ENCODE assay signal across 24 cellular contexts in genomic region chr1:228177183-228177475, GRCh38.
"Had no signal": no experiment of that assay in that cellular context is flagged by ENCODE, and none has a peak within 500 bp of the region (broad histone marks: within the 10 kb centered on the region; RNA-seq: fewer than 3 reads in every experiment).

No MANE protein-coding gene starts in this region.

- H3K27me3 Mint-ChIP-seq: memory B cell; natural killer cell treated with Interleukin-12 subunit alpha and Interleukin-12 subunit beta and Interleukin-15 and Interleukin-18, amount 100 ng/mL, for 72 hours; stimulated activated naive B cell treated with anti-CD40 and anti-IgM and Interleukin-4, amounts not matched to agents 10 μg/mL and 1 μg/mL and 100 μg/mL, for 72 hours; stimulated activated naive CD8-positive, alpha-beta T cell treated with anti-CD3 and anti-CD28 coated beads, Interleukin-15, amount 100 ng/mL, for 72 hours had no signal

- H3K36me3 Mint-ChIP-seq: natural killer cell treated with Interleukin-12 subunit alpha and Interleukin-12 subunit beta and Interleukin-15 and Interleukin-18, amount 100 ng/mL, for 72 hours had no signal

- H3K27me3 ChIP-seq: foreskin keratinocyte, hepatocyte, neural progenitor cell, pancreas, sigmoid colon, testis, tibial nerve had no signal

- DNase-seq: effector CD4-positive, alpha-beta T cell; endodermal cell; erythroblast; foreskin keratinocyte; kidney glomerular epithelial cell; midbrain; occipital lobe; retina; stimulated activated CD4-positive, alpha-beta T cell treated with anti-CD3 and anti-CD28 coated beads, Interleukin-2, amount 100 ng/mL, for 24 hours; stimulated activated CD4-positive, alpha-beta T cell treated with anti-CD3 and anti-CD28 coated beads, Interleukin-4, amount 100 ng/mL, for 4 hours; stimulated activated naive B cell treated with anti-CD40 and anti-IgM and Interleukin-4, amounts not matched to agents 10 μg/mL and 1 μg/mL and 100 μg/mL, for 72 hours; stimulated activated naive CD8-positive, alpha-beta T cell treated with anti-CD3 and anti-CD28 coated beads, Interleukin-15, amount 100 ng/mL, for 72 hours; testis had no signal

- H3K36me3 ChIP-seq: neural progenitor cell had no signal

- H3K4me3 ChIP-seq: coronary artery, hepatocyte, neural progenitor cell, pancreas, prostate gland, skin epidermis, testis, tibial nerve had no signal

- ATAC-seq: foreskin keratinocyte; left lobe of liver; natural killer cell treated with Interleukin-12 subunit alpha and Interleukin-12 subunit beta and Interleukin-15 and Interleukin-18, amount 100 ng/mL, for 72 hours; pancreas; stimulated activated naive B cell treated with anti-CD40 and anti-IgM and Interleukin-4, amounts not matched to agents 10 μg/mL and 1 μg/mL and 100 μg/mL, for 72 hours; stimulated activated naive CD8-positive, alpha-beta T cell treated with anti-CD3 and anti-CD28 coated beads, Interleukin-15, amount 100 ng/mL, for 72 hours had no signal

- H3K4me3 Mint-ChIP-seq: endodermal cell; memory B cell; natural killer cell treated with Interleukin-12 subunit alpha and Interleukin-12 subunit beta and Interleukin-15 and Interleukin-18, amount 100 ng/mL, for 72 hours; neural progenitor cell; stimulated activated naive B cell treated with anti-CD40 and anti-IgM and Interleukin-4, amounts not matched to agents 10 μg/mL and 1 μg/mL and 100 μg/mL, for 72 hours; stimulated activated naive CD8-positive, alpha-beta T cell treated with anti-CD3 and anti-CD28 coated beads, Interleukin-15, amount 100 ng/mL, for 72 hours had no signal

- H3K9me3 ChIP-seq: pancreas, prostate gland, sigmoid colon, testis, tibial nerve had no signal

- H3K4me1 Mint-ChIP-seq: endodermal cell; neural progenitor cell; stimulated activated naive CD8-positive, alpha-beta T cell treated with anti-CD3 and anti-CD28 coated beads, Interleukin-15, amount 100 ng/mL, for 72 hours had no signal

- H3K4me1 ChIP-seq: foreskin keratinocyte, pancreas, prostate gland had no signal

- H3K9me3 Mint-ChIP-seq: endodermal cell; memory B cell; natural killer cell treated with Interleukin-12 subunit alpha and Interleukin-12 subunit beta and Interleukin-15 and Interleukin-18, amount 100 ng/mL, for 72 hours; neural progenitor cell; stimulated activated naive B cell treated with anti-CD40 and anti-IgM and Interleukin-4, amounts not matched to agents 10 μg/mL and 1 μg/mL and 100 μg/mL, for 72 hours; stimulated activated naive CD8-positive, alpha-beta T cell treated with anti-CD3 and anti-CD28 coated beads, Interleukin-15, amount 100 ng/mL, for 72 hours had no signal

- H3K27ac ChIP-seq: coronary artery, foreskin keratinocyte, hepatocyte, neural progenitor cell, pancreas, prostate gland, skin epidermis had no signal

- H3K27ac Mint-ChIP-seq: endodermal cell; memory B cell; natural killer cell treated with Interleukin-12 subunit alpha and Interleukin-12 subunit beta and Interleukin-15 and Interleukin-18, amount 100 ng/mL, for 72 hours; neural progenitor cell; stimulated activated naive CD8-positive, alpha-beta T cell treated with anti-CD3 and anti-CD28 coated beads, Interleukin-15, amount 100 ng/mL, for 72 hours had no signal
